ENCODE assay signal across 13 cellular contexts in the genomic region with DNA sequence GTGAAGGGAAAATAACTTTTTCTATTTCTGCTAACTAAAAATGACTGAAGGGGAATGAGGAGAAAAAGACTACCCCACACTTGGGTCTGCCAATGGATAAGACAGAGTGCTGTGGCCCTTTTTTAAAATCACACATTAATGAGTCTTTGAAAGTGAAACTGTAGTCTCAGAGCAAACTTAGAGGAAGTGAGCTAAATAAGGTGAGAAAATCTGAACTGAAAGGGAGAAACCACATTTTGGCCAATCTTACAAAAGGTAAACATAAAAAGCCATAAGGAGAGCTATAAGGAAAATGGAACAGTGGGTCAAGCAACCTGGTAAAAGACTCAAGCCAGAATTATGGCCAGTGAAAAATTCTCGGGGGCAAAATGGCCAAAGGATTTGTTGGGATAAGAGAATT.
A peak's percentile ranks its signal among the peaks of the same experiment; 100 is the strongest.
DNase-seq lines count a peak whose midpoint lies in the region; ATAC-seq and TF ChIP-seq lines count a peak whose summit lies in the region.
"Had no signal": no experiment of that assay in that cellular context is flagged by ENCODE, and none has a peak within 500 bp of the region (broad histone marks: within the 10 kb centered on the region; RNA-seq: fewer than 3 reads in every experiment).

No MANE protein-coding gene starts in this region.

- in situ Hi-C loops in GM13976 (cut with MboI; ENCODE audit: low sequenced_read_pairs, unreplicated experiment) = no loop called here

- TF ChIP-seq CTCF in GM13976 (IDR thresholded peaks at IDR 0.05; ENCODE audit: borderline replicate concordance, control extremely low read depth, extremely low read depth, insufficient read depth, missing control alignments) = no peak

- ATAC-seq in GM19455 (IDR thresholded peaks at IDR 0.05; ENCODE audit: unreplicated experiment) (peak; percentile 77), HG02763 (IDR thresholded peaks at IDR 0.05; ENCODE audit: unreplicated experiment) (peak; percentile 89), HG03432 (IDR thresholded peaks at IDR 0.05; ENCODE audit: unreplicated experiment) (peak; percentile 97)
- ATAC-seq: sciatic nerve had no signal

- DNase-seq in GM13976 (ENCODE audit: low spot score) (peak; percentile 1), NCI-H2227 (lab: John Stamatoyannopoulos, UW; ENCODE audit: unreplicated experiment) (no peak), SK-N-DZ (ENCODE audit: low spot score) (no peak)
- no peak for DNase-seq in stimulated activated CD4-positive, alpha-beta T cell treated with anti-CD3 and anti-CD28 coated beads, Interleukin-4, amount 100 ng/mL, for 4 hours
- DNase-seq in stimulated activated CD4-positive, alpha-beta T cell treated with anti-CD3 and anti-CD28 coated beads, Interleukin-1b, Interleukin-23, amount 100 ng/mL, for 48 hours = no peak
- DNase-seq: activated T-cell treated with anti-CD3 and anti-CD28 coated beads, Interleukin-2, amount 50 U/mL, for 24 hours; amygdala; islet precursor cell; NCI-H748 treated with DMSO at 0.1 percent for 48 hours had no signal
